1 cellular context compared by ENCODE assay signal in genomic region chr10:73358331-73359279, GRCh38.
TF ChIP-seq lines count a peak whose summit lies in the region.

CFAP70 (minus strand) TSS chr10:73358864; CDS start chr10:73354796, 4,068 bp downstream.

TF ChIP-seq in H1, 55 proteins besides CTCF, POLR2A, EP300 and RAD21 (continued from another document):
- TF ChIP-seq TAF1 (IDR thresholded peaks at IDR 0.05; ENCODE audit: low read depth, low read length) (peak; percentile 75; the same call in 1 of the 2 replicates), SRF (IDR thresholded peaks at IDR 0.05; ENCODE audit: low read depth, low read length) (no peak), KDM5A (IDR thresholded peaks at IDR 0.05; ENCODE audit: low read length) (no peak), HDAC6 (IDR thresholded peaks at IDR 0.05; ENCODE audit: low read depth, low read length) (no peak), GTF2F1 (IDR thresholded peaks at IDR 0.05; ENCODE audit: borderline replicate concordance, low read depth, low read length) (no peak), NRF1 (IDR thresholded peaks at IDR 0.05; ENCODE audit: low read depth, low read length) (no peak), ATF3 (IDR thresholded peaks at IDR 0.05; ENCODE audit: insufficient read depth, low read depth, low read length) (no peak), POU5F1 (IDR thresholded peaks at IDR 0.05; ENCODE audit: low read depth, low read length) (no peak), BRCA1 (IDR thresholded peaks at IDR 0.05; ENCODE audit: low read depth, low read length) (peak; percentile 98), TEAD4 (IDR thresholded peaks at IDR 0.05; ENCODE audit: low read depth, low read length) (no peak), EGR1 (IDR thresholded peaks at IDR 0.05; ENCODE audit: borderline replicate concordance, low read depth, low read length) (no peak), CTBP2 (IDR thresholded peaks at IDR 0.05; ENCODE audit: borderline replicate concordance, insufficient read depth, insufficient read length, low read length) (no peak), KDM1A (IDR thresholded peaks at IDR 0.05; ENCODE audit: borderline replicate concordance, low read length) (no peak), SAP30 (IDR thresholded peaks at IDR 0.05; ENCODE audit: insufficient read depth, insufficient replicate concordance, low read length) (no peak), MAX (IDR thresholded peaks at IDR 0.05) (0 out of 2 replicates have a peak, but pooled peaks have one; percentile 17), CHD7 (IDR thresholded peaks at IDR 0.05; ENCODE audit: insufficient replicate concordance, low read length) (no peak), TAF7 (optimal IDR thresholded peaks at IDR 0.05; ENCODE audit: borderline replicate concordance, low read depth, low read length) (no peak), ZNF274 (IDR thresholded peaks at IDR 0.05; ENCODE audit: borderline replicate concordance, extremely low read depth, low read length) (no peak), MAFK (IDR thresholded peaks at IDR 0.05; ENCODE audit: low read depth, low read length) (no peak), FOSL1 (IDR thresholded peaks at IDR 0.05; ENCODE audit: insufficient read depth, low read depth, low read length) (no peak), E2F6 (IDR thresholded peaks at IDR 0.05) (no peak), SIX5 (IDR thresholded peaks at IDR 0.05; ENCODE audit: low read depth, low read length) (no peak), CHD1 (IDR thresholded peaks at IDR 0.05; ENCODE audit: low read depth, low read length) (no peak), SP1 (IDR thresholded peaks at IDR 0.05; ENCODE audit: low read depth, low read length) (no peak), EZH2 (IDR thresholded peaks at IDR 0.05; ENCODE audit: low read depth, low read length, severe bottlenecking) (no peak), YY1 (IDR thresholded peaks at IDR 0.05; ENCODE audit: low read depth, low read length) (no peak), JUN (IDR thresholded peaks at IDR 0.05; ENCODE audit: low read depth, low read length) (no peak), RNF2 (IDR thresholded peaks at IDR 0.05; ENCODE audit: borderline replicate concordance, low read depth, low read length, missing control alignments, poor library complexity, severe bottlenecking) (no peak), SP2 (IDR thresholded peaks at IDR 0.05; ENCODE audit: low read length) (no peak), SUZ12 (IDR thresholded peaks at IDR 0.05; ENCODE audit: low read length) (no peak), CHD2 (IDR thresholded peaks at IDR 0.05; ENCODE audit: low read length) (peak; percentile 99), NANOG (IDR thresholded peaks at IDR 0.05; ENCODE audit: insufficient read depth, low read depth, low read length, poor library complexity, severe bottlenecking) (no peak), CBX5 (IDR thresholded peaks at IDR 0.05; ENCODE audit: low read depth, low read length) (no peak), RXRA (IDR thresholded peaks at IDR 0.05; ENCODE audit: insufficient read depth, low read depth, low read length) (no peak), SP4 (IDR thresholded peaks at IDR 0.05; ENCODE audit: low read length) (no peak), SIRT6 (IDR thresholded peaks at IDR 0.05; ENCODE audit: low read length) (no peak), RBBP5 (IDR thresholded peaks at IDR 0.05; ENCODE audit: borderline replicate concordance, low read depth, low read length) (no peak; the same call in 1 of the 2 replicates), JUND (IDR thresholded peaks at IDR 0.05; ENCODE audit: low read length) (no peak), TBP (IDR thresholded peaks at IDR 0.05; ENCODE audit: low read depth, low read length) (peak; percentile 64), ASH2L (IDR thresholded peaks at IDR 0.05; ENCODE audit: low read length) (peak; percentile 64), KDM4A (IDR thresholded peaks at IDR 0.05; ENCODE audit: low read depth, low read length, severe bottlenecking) (peak; percentile 93), SIN3A (conservative IDR thresholded peaks at IDR 0.05 in 1 of 2, IDR thresholded peaks at IDR 0.05 in 1 of 2; ENCODE audit: low read depth in 1 of 2, low read length in 2 of 2) (peak; percentile 57 to 60; a peak in 2 of 4 replicates), ATF2 (IDR thresholded peaks at IDR 0.05; ENCODE audit: low read length) (peak; percentile 72; the same call in 1 of the 2 replicates), CBX8 (IDR thresholded peaks at IDR 0.05; ENCODE audit: borderline replicate concordance, low read depth, low read length) (no peak), BACH1 (IDR thresholded peaks at IDR 0.05; ENCODE audit: low read length) (no peak)
